1 cellular context compared by ENCODE assay signal in the genomic region with DNA sequence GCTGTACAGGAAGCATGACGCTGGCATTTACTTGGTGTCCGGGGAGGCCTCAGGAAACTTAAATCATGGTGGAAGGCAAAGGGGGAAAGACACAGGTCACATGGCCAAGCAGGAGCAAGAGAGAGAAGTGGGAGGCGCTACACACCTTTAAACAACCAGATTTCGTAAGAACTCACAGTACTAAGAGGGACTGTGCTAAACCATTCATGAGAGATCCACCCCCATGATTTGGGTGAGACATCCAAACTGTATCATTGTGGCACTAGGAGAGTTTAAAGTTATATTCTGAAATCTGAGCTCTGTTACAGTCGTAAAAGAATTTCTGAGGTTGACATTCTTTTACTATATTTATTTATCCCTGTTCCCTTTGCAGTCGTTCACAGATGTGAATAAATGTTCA.
TF ChIP-seq lines count a peak whose summit lies in the region.

No MANE protein-coding gene starts in this region.

TF ChIP-seq in IMR-90, 13 proteins besides CTCF, POLR2A, EP300 and RAD21:
- TF ChIP-seq MAZ (IDR thresholded peaks at IDR 0.05; ENCODE audit: borderline replicate concordance, low read depth, low read length) (no peak), MXI1 (IDR thresholded peaks at IDR 0.05; ENCODE audit: borderline replicate concordance, low read depth, low read length) (no peak), RCOR1 (IDR thresholded peaks at IDR 0.05; ENCODE audit: insufficient replicate concordance, low read length) (no peak), NFE2L2 (IDR thresholded peaks at IDR 0.05; ENCODE audit: low read depth, low read length) (no peak), CHD1 (IDR thresholded peaks at IDR 0.05; ENCODE audit: low read depth, low read length) (no peak), RFX5 (IDR thresholded peaks at IDR 0.05; ENCODE audit: low read depth, low read length) (no peak), CEBPB (IDR thresholded peaks at IDR 0.05; ENCODE audit: low read depth, low read length) (no peak)
- TF ChIP-seq, protein P1, sequence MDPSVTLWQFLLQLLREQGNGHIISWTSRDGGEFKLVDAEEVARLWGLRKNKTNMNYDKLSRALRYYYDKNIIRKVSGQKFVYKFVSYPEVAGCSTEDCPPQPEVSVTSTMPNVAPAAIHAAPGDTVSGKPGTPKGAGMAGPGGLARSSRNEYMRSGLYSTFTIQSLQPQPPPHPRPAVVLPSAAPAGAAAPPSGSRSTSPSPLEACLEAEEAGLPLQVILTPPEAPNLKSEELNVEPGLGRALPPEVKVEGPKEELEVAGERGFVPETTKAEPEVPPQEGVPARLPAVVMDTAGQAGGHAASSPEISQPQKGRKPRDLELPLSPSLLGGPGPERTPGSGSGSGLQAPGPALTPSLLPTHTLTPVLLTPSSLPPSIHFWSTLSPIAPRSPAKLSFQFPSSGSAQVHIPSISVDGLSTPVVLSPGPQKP (IDR thresholded peaks at IDR 0.05; ENCODE audit: borderline replicate concordance, low read depth, low read length) = no peak
- TF ChIP-seq, protein P2, sequence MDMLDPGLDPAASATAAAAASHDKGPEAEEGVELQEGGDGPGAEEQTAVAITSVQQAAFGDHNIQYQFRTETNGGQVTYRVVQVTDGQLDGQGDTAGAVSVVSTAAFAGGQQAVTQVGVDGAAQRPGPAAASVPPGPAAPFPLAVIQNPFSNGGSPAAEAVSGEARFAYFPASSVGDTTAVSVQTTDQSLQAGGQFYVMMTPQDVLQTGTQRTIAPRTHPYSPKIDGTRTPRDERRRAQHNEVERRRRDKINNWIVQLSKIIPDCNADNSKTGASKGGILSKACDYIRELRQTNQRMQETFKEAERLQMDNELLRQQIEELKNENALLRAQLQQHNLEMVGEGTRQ (IDR thresholded peaks at IDR 0.05; ENCODE audit: low read depth, low read length) = 0 out of 2 replicates have a peak, but pooled peaks have one; percentile 17
